In genomic region chr15:31399544-31400171, GRCh38 we compare ENCODE assay signal across 12 cellular contexts.
DNase-seq lines count a peak whose midpoint lies in the region; ATAC-seq, FAIRE-seq and TF ChIP-seq lines count a peak whose summit lies in the region.
"Had no signal": no experiment of that assay in that cellular context is flagged by ENCODE, and none has a peak within 500 bp of the region (broad histone marks: within the 10 kb centered on the region; RNA-seq: fewer than 3 reads in every experiment).

No MANE protein-coding gene starts in this region.

- 88 to 90% methylated on average over 3 to 8 of the region's 8 CpGs for WGBS in endodermal cell (ENCODE audit: insufficient coverage in 1 of 2, insufficient read length in 1 of 2), 2 experiments

- DNase-seq in CD4-positive, CD25-positive, alpha-beta regulatory T cell, result no peak
- DNase-seq in GM03348 (ENCODE audit: low spot score), result peak; percentile 18
- peak; percentile 39 for DNase-seq in activated gamma-delta T cell treated with anti-CD3 and anti-CD28 coated beads, Interleukin-2, amount 50 U/mL, for 16 hours (ENCODE audit: low read depth)
- peak; percentile 73 for DNase-seq in kidney
- no peak for DNase-seq in globus pallidus (ENCODE audit: low spot score)
- no peak for DNase-seq in T-helper 17 cell
- DNase-seq in endodermal cell, result no peak
- DNase-seq: body of pancreas, KBM-7, transverse colon had no signal

- peaks cover 3% of the 10 kb centered on the region for H3K27me3 Mint-ChIP-seq in CD4-positive, CD25-positive, alpha-beta regulatory T cell
- no peaks in the 10 kb centered on the region for H3K27me3 Mint-ChIP-seq in T-helper 17 cell
- H3K27me3 Mint-ChIP-seq in endodermal cell (ENCODE audit: insufficient read depth), result peaks cover 7% of the 10 kb centered on the region

- H3K36me3 Mint-ChIP-seq in CD4-positive, CD25-positive, alpha-beta regulatory T cell, result no peaks in the 10 kb centered on the region
- H3K36me3 Mint-ChIP-seq in T-helper 17 cell (ENCODE audit: low read depth) (no peaks in the 10 kb centered on the region), endodermal cell (ENCODE audit: low read depth) (no peaks in the 10 kb centered on the region)

- peaks cover 0 to 17% (median 1%) of the 10 kb centered on the region in 4 donors for H3K4me1 Mint-ChIP-seq in CD4-positive, CD25-positive, alpha-beta regulatory T cell
- peaks cover 17% of the 10 kb centered on the region for H3K4me1 Mint-ChIP-seq in T-helper 17 cell
- peaks cover 3% of the 10 kb centered on the region for H3K4me1 Mint-ChIP-seq in endodermal cell

- peak; percentile 28 to 50 for ATAC-seq in CD4-positive, CD25-positive, alpha-beta regulatory T cell (ENCODE audit: low read depth in 2 of 2)
- ATAC-seq in HG03565 (IDR thresholded peaks at IDR 0.05; ENCODE audit: unreplicated experiment) (no peak), T-helper 17 cell (no peak)
- ATAC-seq: body of pancreas, pancreas had no signal

- no peak overlapping the region for H3K4me3 ChIP-seq in CD4-positive, CD25-positive, alpha-beta regulatory T cell (ENCODE audit: low read depth, low read length)
- no peak overlapping the region for H3K4me3 ChIP-seq in kidney (ENCODE audit: low read length in 2 of 2)
- H3K4me3 ChIP-seq in endodermal cell (ENCODE audit: low read length), result no peak overlapping the region
- H3K4me3 ChIP-seq: body of pancreas, pancreas, transverse colon had no signal

- no peaks in the 10 kb centered on the region for H3K36me3 ChIP-seq in CD4-positive, CD25-positive, alpha-beta regulatory T cell (ENCODE audit: control insufficient read depth, insufficient read depth, low read length)
- no peaks in the 10 kb centered on the region for H3K36me3 ChIP-seq in kidney (ENCODE audit: control insufficient read depth in 1 of 2, insufficient read depth in 2 of 2, low read length in 2 of 2)
- H3K36me3 ChIP-seq in endodermal cell (ENCODE audit: control insufficient read depth, insufficient read depth, low read length), result no peaks in the 10 kb centered on the region
- H3K36me3 ChIP-seq: pancreas, transverse colon had no signal

- H3K27ac Mint-ChIP-seq in CD4-positive, CD25-positive, alpha-beta regulatory T cell, result no peak overlapping the region
- H3K27ac Mint-ChIP-seq in T-helper 17 cell, result no peak overlapping the region
- H3K27ac Mint-ChIP-seq in endodermal cell, result no peak overlapping the region

- no peak for FAIRE-seq in kidney (lab: Jason Lieb, UNC)
- FAIRE-seq: pancreas had no signal

- peaks cover 0 to 2% (median 0%) of the 10 kb centered on the region in 7 donors for H3K9me3 Mint-ChIP-seq in CD4-positive, CD25-positive, alpha-beta regulatory T cell
- H3K9me3 Mint-ChIP-seq in endodermal cell, result peaks cover 1% of the 10 kb centered on the region

- H3K4me1 ChIP-seq in CD4-positive, CD25-positive, alpha-beta regulatory T cell (ENCODE audit: control insufficient read depth, insufficient read depth, low read length, poor library complexity, severe bottlenecking), result peaks cover 6% of the 10 kb centered on the region
- peaks cover 11 to 26% of the 10 kb centered on the region in 2 donors for H3K4me1 ChIP-seq in kidney (ENCODE audit: control insufficient read depth in 1 of 2, insufficient read depth in 1 of 2, low read depth in 1 of 2, low read length in 2 of 2)
- no peaks in the 10 kb centered on the region for H3K4me1 ChIP-seq in endodermal cell (ENCODE audit: control insufficient read depth, insufficient read depth, low read length)
- H3K4me1 ChIP-seq: pancreas had no signal

- H3K27ac ChIP-seq in CD4-positive, CD25-positive, alpha-beta regulatory T cell (ENCODE audit: insufficient read depth, low read length, poor library complexity, severe bottlenecking), result no peak overlapping the region
- H3K27ac ChIP-seq in kidney (ENCODE audit: low read depth in 2 of 2, low read length in 2 of 2), result no peak overlapping the region
- H3K27ac ChIP-seq in endodermal cell (ENCODE audit: low read depth, low read length), result no peak overlapping the region
- H3K27ac ChIP-seq: body of pancreas, pancreas, transverse colon had no signal

- no peak for TF ChIP-seq CTCF in kidney (IDR thresholded peaks at IDR 0.05; ENCODE audit: borderline replicate concordance, extremely low read depth, insufficient read depth)
- TF ChIP-seq CTCF in endodermal cell (conservative IDR thresholded peaks at IDR 0.05), result no peak

- intact Hi-C loops in kidney (cut with DNase I), result loop anchor here (5.0 kb wide), 1 partner anchor 38 kb away; no protein-coding TSS in a partner anchor

- H3K9me3 ChIP-seq in CD4-positive, CD25-positive, alpha-beta regulatory T cell (ENCODE audit: control insufficient read depth in 2 of 2, low read length in 2 of 2), result no peaks in the 10 kb centered on the region
- no peaks in the 10 kb centered on the region for H3K9me3 ChIP-seq in kidney (ENCODE audit: control insufficient read depth in 1 of 2, low read length in 2 of 2)
- no peaks in the 10 kb centered on the region for H3K9me3 ChIP-seq in T-helper 17 cell (ENCODE audit: control insufficient read depth, low read length, poor library complexity, severe bottlenecking)
- H3K9me3 ChIP-seq in endodermal cell (ENCODE audit: control insufficient read depth, low read length), result no peaks in the 10 kb centered on the region
- H3K9me3 ChIP-seq: body of pancreas, pancreas, transverse colon had no signal

- H3K27me3 ChIP-seq in CD4-positive, CD25-positive, alpha-beta regulatory T cell (ENCODE audit: control insufficient read depth, insufficient read depth, low read length), result no peaks in the 10 kb centered on the region
- peaks cover 5% of the 10 kb centered on the region for H3K27me3 ChIP-seq in endodermal cell (ENCODE audit: control insufficient read depth, insufficient read depth, low read length, poor library complexity, severe bottlenecking)
- H3K27me3 ChIP-seq: body of pancreas, pancreas, transverse colon had no signal

- H3K9ac ChIP-seq in kidney (ENCODE audit: low read length in 2 of 2) (no peak overlapping the region), endodermal cell (ENCODE audit: extremely low read depth, low read length, poor library complexity, severe bottlenecking) (no peak overlapping the region)

- H3K4me3 Mint-ChIP-seq in CD4-positive, CD25-positive, alpha-beta regulatory T cell, result no peak overlapping the region
- H3K4me3 Mint-ChIP-seq in T-helper 17 cell (no peak overlapping the region), endodermal cell (no peak overlapping the region)

Comparison
In these comparisons a context has a peak if more than half of its experiments do, and no peak if none do; other contexts are left out.
1. ATAC-seq: peak in CD4-positive, CD25-positive, alpha-beta regulatory T cell (2 of 2); none in HG03565 (single experiment) and T-helper 17 cell (single experiment).
2. DNase-seq: peak in GM03348 (single experiment), activated gamma-delta T cell treated with anti-CD3 and anti-CD28 coated beads, Interleukin-2, amount 50 U/mL, for 16 hours (single experiment) and kidney (single experiment); none in CD4-positive, CD25-positive, alpha-beta regulatory T cell (0 of 3), globus pallidus (single experiment), T-helper 17 cell (0 of 3) and endodermal cell (single experiment).